Comparison of ENCODE assay signal across 8 cellular contexts in the genomic region with DNA sequence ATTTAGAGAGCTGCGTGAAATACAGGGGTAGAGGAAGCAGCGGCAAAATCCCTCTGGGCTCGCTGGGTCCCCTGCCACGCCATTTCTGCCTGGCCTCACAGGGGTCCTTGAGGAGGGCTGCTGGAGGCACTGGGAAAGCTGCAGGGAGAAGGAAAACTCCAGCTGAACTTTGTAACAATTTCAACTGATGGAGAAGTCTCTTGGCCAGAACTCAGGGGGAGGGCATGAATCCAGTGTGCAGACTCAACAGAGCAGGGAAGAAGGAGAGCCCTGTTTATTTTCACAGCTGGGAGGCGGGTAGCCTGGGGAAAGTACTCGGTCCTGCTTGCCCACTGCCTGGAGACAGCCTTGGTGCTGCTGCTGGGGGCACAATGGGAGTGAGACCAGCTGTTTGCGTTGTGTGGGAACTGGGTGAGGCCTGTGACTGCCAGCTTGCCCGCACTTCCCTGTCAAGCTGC.
DNase-seq lines count a peak whose midpoint lies in the region; ATAC-seq and TF ChIP-seq lines count a peak whose summit lies in the region.

No MANE protein-coding gene starts in this region.

- DNase-seq in H4 (ENCODE audit: low spot score) (peak; percentile 83), left ventricle myocardium inferior (peak; percentile 44), sigmoid colon (peak; percentile 66), GM13976 (ENCODE audit: low spot score) (no peak), DMS114 treated with DMSO at 0.1 percent for 48 hours (lab: John Stamatoyannopoulos, UW; ENCODE audit: unreplicated experiment) (no peak)
- DNase-seq in central memory CD4-positive, alpha-beta T cell: no peak

- TF ChIP-seq EP300 in sigmoid colon (IDR thresholded peaks at IDR 0.05): no peak

- TF ChIP-seq CTCF in WI38 (IDR thresholded peaks at IDR 0.05; ENCODE audit: low read depth, low read length) (no peak), left ventricle myocardium inferior (IDR thresholded peaks at IDR 0.05; ENCODE audit: borderline replicate concordance) (no peak), sigmoid colon (IDR thresholded peaks at IDR 0.05) (no peak), GM13976 (IDR thresholded peaks at IDR 0.05; ENCODE audit: borderline replicate concordance, control extremely low read depth, extremely low read depth, insufficient read depth, missing control alignments) (no peak)

- H3K27me3 ChIP-seq in left ventricle myocardium inferior (ENCODE audit: low read depth): no peaks in the 10 kb centered on the region
- H3K27me3 ChIP-seq in sigmoid colon: no peaks in the 10 kb centered on the region

- H3K4me1 ChIP-seq in left ventricle myocardium inferior (no peaks in the 10 kb centered on the region), sigmoid colon (peaks cover 0 to 8% (median 4%) of the 10 kb centered on the region in 4 donors)

- WGBS in sigmoid colon, 2 donors: 64 to 69% methylated on average over 8 of the region's 8 CpGs

- H3K36me3 ChIP-seq in left ventricle myocardium inferior (no peaks in the 10 kb centered on the region), sigmoid colon (no peaks in the 10 kb centered on the region)

- no peak for ATAC-seq in GM21526 (IDR thresholded peaks at IDR 0.05; ENCODE audit: low FRiP score, unreplicated experiment)

- no peak for TF ChIP-seq POLR2A in sigmoid colon (IDR thresholded peaks at IDR 0.05)

- in situ Hi-C loops in GM13976 (cut with MboI; ENCODE audit: low sequenced_read_pairs, unreplicated experiment): no loop called here

- peak overlapping the region; percentile 70 for H3K4me3 ChIP-seq in WI38 (ENCODE audit: low read depth, low read length)
- H3K4me3 ChIP-seq in left ventricle myocardium inferior: peak overlapping the region; percentile 58
- H3K4me3 ChIP-seq in sigmoid colon: peak overlapping the region; percentile 9 to 37 (median 36)

- H3K27ac ChIP-seq in left ventricle myocardium inferior (replicated peaks) (peak overlapping the region; percentile 61), sigmoid colon (peak overlapping the region; percentile 31 to 71 (median 64))

- H3K9me3 ChIP-seq in left ventricle myocardium inferior (replicated peaks) (no peaks in the 10 kb centered on the region), sigmoid colon (no peaks in the 10 kb centered on the region)

- intact Hi-C loops in left ventricle myocardium inferior (cut with micrococcal nuclease) (no loop called here), sigmoid colon (cut with DNase I) (no loop called here)

Comparison
In these comparisons a context has a peak if more than half of its experiments do, and no peak if none do; other contexts are left out.
1. DNase-seq: peak in H4 (single experiment), left ventricle myocardium inferior (single experiment) and sigmoid colon (single experiment); none in central memory CD4-positive, alpha-beta T cell (single experiment), GM13976 (single experiment) and DMS114 treated with DMSO at 0.1 percent for 48 hours (single experiment).
2. Peak in every context shown above with its lines, with median percentiles within 50 percentile points of each other: H3K4me3 ChIP-seq.